Comparison of ENCODE assay signal across 19 cellular contexts in the genomic region with DNA sequence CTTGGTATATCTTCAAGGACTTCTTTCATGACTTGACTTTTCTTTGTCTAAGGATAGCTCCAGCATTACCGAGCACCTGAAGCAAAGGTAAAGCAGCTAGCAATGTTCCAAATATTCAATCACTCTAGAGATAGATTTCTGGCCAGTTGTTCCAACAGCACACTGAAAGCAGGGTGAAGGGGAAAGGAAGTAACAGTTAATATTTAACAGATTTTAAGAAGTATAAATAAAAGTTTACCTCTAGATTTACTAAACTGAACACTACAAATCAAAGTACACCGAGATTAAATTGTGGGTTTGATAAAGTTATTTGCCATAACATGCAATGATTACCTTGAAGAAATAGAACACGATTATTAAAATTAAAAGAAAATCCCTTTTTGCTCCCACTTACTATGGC.
"Had no signal": no experiment of that assay in that cellular context is flagged by ENCODE, and none has a peak within 500 bp of the region (broad histone marks: within the 10 kb centered on the region; RNA-seq: fewer than 3 reads in every experiment).

No MANE protein-coding gene starts in this region.

- H3K27ac ChIP-seq: gastrocnemius medialis, heart right ventricle, psoas muscle, spleen, testis had no signal

- DNase-seq: activated B cell treated with CpG ODN at 0.5 μM for 24 hours; activated CD4-positive, alpha-beta T cell treated with anti-CD3 and anti-CD28 coated beads for 48 hours; activated CD8-positive, alpha-beta memory T cell treated with anti-CD3 and anti-CD28 coated beads for 24 hours; activated naive CD4-positive, alpha-beta T cell; activated naive CD8-positive, alpha-beta T cell treated with anti-CD3 and anti-CD28 coated beads, Interleukin-2, amount 50 U/mL, for 24 hours; aorta; dermis blood vessel endothelial cell; effector memory CD8-positive, alpha-beta T cell; gastrocnemius medialis; heart right ventricle; islet precursor cell; left ventricle myocardium superior; mesendoderm; psoas muscle; spleen; stimulated activated naive CD8-positive, alpha-beta T cell treated with anti-CD3 and anti-CD28 coated beads, Interleukin-15, amount 100 ng/mL, for 72 hours; T-helper 2 cell; testis had no signal

- H3K9me3 ChIP-seq: gastrocnemius medialis, heart right ventricle, psoas muscle, spleen, testis had no signal

- H3K4me1 ChIP-seq: testis had no signal

- H3K4me3 ChIP-seq: gastrocnemius medialis, heart right ventricle, psoas muscle, spleen, testis had no signal

- H3K27me3 Mint-ChIP-seq: activated B cell treated with CpG ODN at 0.5 μM for 24 hours; activated naive CD8-positive, alpha-beta T cell treated with anti-CD3 and anti-CD28 coated beads, Interleukin-2, amount 50 U/mL, for 24 hours; effector memory CD8-positive, alpha-beta T cell; stimulated activated naive CD8-positive, alpha-beta T cell treated with anti-CD3 and anti-CD28 coated beads, Interleukin-15, amount 100 ng/mL, for 72 hours had no signal

- H3K4me1 Mint-ChIP-seq: activated B cell treated with CpG ODN at 0.5 μM for 24 hours had no signal

- ATAC-seq: activated naive CD8-positive, alpha-beta T cell treated with anti-CD3 and anti-CD28 coated beads, Interleukin-2, amount 50 U/mL, for 24 hours; effector memory CD8-positive, alpha-beta T cell; gastrocnemius medialis; heart right ventricle; left ventricle myocardium superior; psoas muscle; sciatic nerve; stimulated activated naive CD8-positive, alpha-beta T cell treated with anti-CD3 and anti-CD28 coated beads, Interleukin-15, amount 100 ng/mL, for 72 hours had no signal

- H3K4me3 Mint-ChIP-seq: activated B cell treated with CpG ODN at 0.5 μM for 24 hours; activated naive CD8-positive, alpha-beta T cell treated with anti-CD3 and anti-CD28 coated beads, Interleukin-2, amount 50 U/mL, for 24 hours; effector memory CD8-positive, alpha-beta T cell; stimulated activated naive CD8-positive, alpha-beta T cell treated with anti-CD3 and anti-CD28 coated beads, Interleukin-15, amount 100 ng/mL, for 72 hours had no signal

- H3K27me3 ChIP-seq: gastrocnemius medialis, heart right ventricle, spleen, testis had no signal

- H3K27ac Mint-ChIP-seq: activated B cell treated with CpG ODN at 0.5 μM for 24 hours; activated naive CD8-positive, alpha-beta T cell treated with anti-CD3 and anti-CD28 coated beads, Interleukin-2, amount 50 U/mL, for 24 hours; effector memory CD8-positive, alpha-beta T cell had no signal

- H3K9me3 Mint-ChIP-seq: activated B cell treated with CpG ODN at 0.5 μM for 24 hours; activated naive CD8-positive, alpha-beta T cell treated with anti-CD3 and anti-CD28 coated beads, Interleukin-2, amount 50 U/mL, for 24 hours; effector memory CD8-positive, alpha-beta T cell; stimulated activated naive CD8-positive, alpha-beta T cell treated with anti-CD3 and anti-CD28 coated beads, Interleukin-15, amount 100 ng/mL, for 72 hours had no signal
